In genomic region chr15:54482251-54482650, GRCh38 we compare ENCODE assay signal across 19 cellular contexts.
DNase-seq lines count a peak whose midpoint lies in the region; ATAC-seq and TF ChIP-seq lines count a peak whose summit lies in the region.
"Had no signal": no experiment of that assay in that cellular context is flagged by ENCODE, and none has a peak within 500 bp of the region (broad histone marks: within the 10 kb centered on the region; RNA-seq: fewer than 3 reads in every experiment).

No MANE protein-coding gene starts in this region.

- no peak for TF ChIP-seq CTCF in endodermal cell (conservative IDR thresholded peaks at IDR 0.05)
- no peak for TF ChIP-seq CTCF in coronary artery (IDR thresholded peaks at IDR 0.05)
- TF ChIP-seq CTCF in heart right ventricle (IDR thresholded peaks at IDR 0.05), result no peak

- H3K4me3 ChIP-seq in H7 (ENCODE audit: insufficient read depth, low read depth, low read length) (no peak overlapping the region), endodermal cell (ENCODE audit: low read length) (no peak overlapping the region), coronary artery (no peak overlapping the region), heart right ventricle (no peak overlapping the region)
- H3K4me3 ChIP-seq: A549; BLaER1 treated with 17β-estradiol and CSF1 and Interleukin-3, amounts not matched to agents 10 nM and 100 nM; SJSA1 had no signal

- H3K4me3 Mint-ChIP-seq in endodermal cell, result no peak overlapping the region
- H3K4me3 Mint-ChIP-seq: CD4-positive, alpha-beta T cell had no signal

- H3K36me3 Mint-ChIP-seq in endodermal cell (ENCODE audit: low read depth), result no peaks in the 10 kb centered on the region

- no peaks in the 10 kb centered on the region for H3K4me1 Mint-ChIP-seq in endodermal cell

- H3K27me3 ChIP-seq in H7 (ENCODE audit: control insufficient read depth, insufficient read depth, low read length) (no peaks in the 10 kb centered on the region), endodermal cell (ENCODE audit: control insufficient read depth, insufficient read depth, low read length, poor library complexity, severe bottlenecking) (no peaks in the 10 kb centered on the region), heart right ventricle (no peaks in the 10 kb centered on the region)
- H3K27me3 ChIP-seq: BLaER1 treated with 17β-estradiol and CSF1 and Interleukin-3, amounts not matched to agents 10 nM and 100 nM; SJSA1 had no signal

- H3K9me3 Mint-ChIP-seq in endodermal cell, result no peaks in the 10 kb centered on the region

- intact Hi-C loops in heart right ventricle (cut with DNase I), result no loop called here

- no peak for ATAC-seq in heart right ventricle
- ATAC-seq: A549 had no signal

- H3K4me1 ChIP-seq in endodermal cell (ENCODE audit: control insufficient read depth, insufficient read depth, low read length) (no peaks in the 10 kb centered on the region), heart right ventricle (no peaks in the 10 kb centered on the region)
- H3K4me1 ChIP-seq: A549, SJSA1 had no signal

- H3K27me3 Mint-ChIP-seq in endodermal cell (ENCODE audit: insufficient read depth), result no peaks in the 10 kb centered on the region
- H3K27me3 Mint-ChIP-seq: CD4-positive, alpha-beta T cell had no signal

- DNase-seq in H7, result peak; percentile 8
- peak; percentile 50 for DNase-seq in cerebellar cortex (ENCODE audit: low spot score)
- peak; percentile 23 for DNase-seq in iPS-NIHi11 (ENCODE audit: low spot score)
- DNase-seq in endodermal cell, result no peak
- no peak for DNase-seq in coronary artery (ENCODE audit: low spot score)
- DNase-seq in heart right ventricle, result no peak
- DNase-seq in NCI-H524 treated with DMSO at 0.1 percent for 48 hours (lab: John Stamatoyannopoulos, UW), result no peak
- DNase-seq: AML-193; CD4-positive, alpha-beta T cell; NCI-H1092; NCI-H1417 treated with DMSO at 0.1 percent for 48 hours; NCI-H1694 treated with DMSO at 0.1 percent for 48 hours; NCI-H2081; NCI-H226; NCI-H510A; Right ventricle myocardium superior had no signal

- H3K9me3 ChIP-seq in endodermal cell (ENCODE audit: control insufficient read depth, low read length) (no peaks in the 10 kb centered on the region), heart right ventricle (peaks cover 0 to 25% (median 0%) of the 10 kb centered on the region in 11 donors)
- H3K9me3 ChIP-seq: A549 had no signal

- H3K9ac ChIP-seq in endodermal cell (ENCODE audit: extremely low read depth, low read length, poor library complexity, severe bottlenecking), result no peak overlapping the region
- H3K9ac ChIP-seq: BLaER1 treated with 17β-estradiol and CSF1 and Interleukin-3, amounts not matched to agents 10 nM and 100 nM had no signal

- H3K27ac ChIP-seq in endodermal cell (ENCODE audit: low read depth, low read length) (no peak overlapping the region), coronary artery (no peak overlapping the region), heart right ventricle (no peak overlapping the region)
- H3K27ac ChIP-seq: A549; BLaER1 treated with 17β-estradiol and CSF1 and Interleukin-3, amounts not matched to agents 10 nM and 100 nM; SJSA1 had no signal

- H3K27ac Mint-ChIP-seq in endodermal cell, result no peak overlapping the region
- H3K27ac Mint-ChIP-seq: CD4-positive, alpha-beta T cell had no signal

- 76% methylated on average over 5 of the region's 5 CpGs; no CpG with 5 or more reads in 1 of the 2 experiments for WGBS in endodermal cell (ENCODE audit: insufficient coverage in 1 of 2, insufficient read length in 1 of 2), 2 experiments
- WGBS in heart right ventricle, 2 donors, result 59 to 61% methylated on average over 5 of the region's 5 CpGs

- no peaks in the 10 kb centered on the region for H3K36me3 ChIP-seq in H7 (replicated peaks; ENCODE audit: control insufficient read depth, insufficient read depth, low read length)
- H3K36me3 ChIP-seq in endodermal cell (ENCODE audit: control insufficient read depth, insufficient read depth, low read length), result no peaks in the 10 kb centered on the region
- no peaks in the 10 kb centered on the region for H3K36me3 ChIP-seq in heart right ventricle
- H3K36me3 ChIP-seq: BLaER1 treated with 17β-estradiol and CSF1 and Interleukin-3, amounts not matched to agents 10 nM and 100 nM; SJSA1 had no signal

Comparison
In these comparisons a context has a peak if more than half of its experiments do, and no peak if none do; other contexts are left out.
1. DNase-seq: peak in H7 (single experiment), cerebellar cortex (single experiment) and iPS-NIHi11 (single experiment); none in endodermal cell (single experiment), coronary artery (single experiment), heart right ventricle (0 of 2) and NCI-H524 treated with DMSO at 0.1 percent for 48 hours (single experiment).